Comparison of ENCODE assay signal across 8 cellular contexts in the genomic region with DNA sequence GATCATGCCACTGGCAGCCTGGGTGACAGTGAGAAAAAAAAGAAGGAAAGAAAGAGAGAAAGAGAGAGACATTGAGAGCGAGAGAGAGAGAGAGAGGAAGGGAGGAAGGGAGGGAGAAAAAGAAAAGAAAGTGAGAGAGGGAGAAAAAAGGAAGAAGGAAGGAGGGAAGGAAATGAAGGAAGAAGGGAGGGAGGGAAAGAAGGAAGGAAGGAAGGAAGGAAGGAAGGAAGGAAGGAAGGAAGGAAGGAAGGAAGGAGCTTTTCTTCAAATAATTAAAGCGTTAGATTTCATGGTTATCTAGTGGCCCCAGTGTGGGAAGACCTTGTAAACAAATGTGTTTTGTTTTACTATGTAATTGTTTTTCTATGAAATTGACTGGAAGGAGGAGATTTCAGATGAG.
"Had no signal": no experiment of that assay in that cellular context is flagged by ENCODE, and none has a peak within 500 bp of the region (broad histone marks: within the 10 kb centered on the region; RNA-seq: fewer than 3 reads in every experiment).

No MANE protein-coding gene starts in this region.

- H3K4me3 ChIP-seq: GM23338 had no signal

- H3K9me3 Mint-ChIP-seq: HFFc6 had no signal

- H3K27ac Mint-ChIP-seq: GM23338, H9, HFFc6 had no signal

- H3K36me3 Mint-ChIP-seq: IgD-negative memory B cell had no signal

- DNase-seq: HCEC 1CT, HFFc6, KBM-7 had no signal

- ATAC-seq: GM23338, HepG2 had no signal

- H3K27ac ChIP-seq: HL-60 had no signal

- H3K4me3 Mint-ChIP-seq: GM23338, H9, HFFc6, IgD-negative memory B cell had no signal
